Comparison of ENCODE assay signal across 8 cellular contexts in genomic region chrX:71541546-71542022, GRCh38. TPM values are rescaled to one million over a fixed set of nuclear protein-coding genes. Genes with fewer than 3 reads are reported as not detected.
DNase-seq lines count a peak whose midpoint lies in the region; ATAC-seq and TF ChIP-seq lines count a peak whose summit lies in the region.

No MANE protein-coding gene starts in this region.

- H3F3A ChIP-seq in PC-3 (ENCODE audit: low read length, unreplicated experiment), result peaks cover 17% of the 10 kb centered on the region

- peaks cover 82% of the 10 kb centered on the region for H3K36me3 ChIP-seq in DND-41 (ENCODE audit: insufficient read depth, low read length)
- H3K36me3 ChIP-seq in PC-3 (ENCODE audit: low read depth, low read length), result peaks cover 49% of the 10 kb centered on the region

- H3K9ac ChIP-seq in DND-41 (ENCODE audit: low read depth, low read length) (peak overlapping the region; percentile 23), PC-3 (ENCODE audit: low read length) (no peak overlapping the region)

- H3K27me3 ChIP-seq in DND-41 (ENCODE audit: insufficient read depth, low read length, poor library complexity) (no peaks in the 10 kb centered on the region), PC-3 (ENCODE audit: low read length) (no peaks in the 10 kb centered on the region)

- ATAC-seq in DND-41 (ENCODE audit: insufficient read depth, low read depth), result peak; percentile 60
- peak; percentile 18 for ATAC-seq in GM21825 (IDR thresholded peaks at IDR 0.05; ENCODE audit: unreplicated experiment)
- ATAC-seq in PC-3, result peak; percentile 37
- no peak for ATAC-seq in left ventricle myocardium superior

- H3K79me2 ChIP-seq in DND-41 (ENCODE audit: insufficient read depth, low read length) (peaks cover 100% of the 10 kb centered on the region), PC-3 (ENCODE audit: low read length) (peaks cover 93% of the 10 kb centered on the region)

- peaks cover 75% of the 10 kb centered on the region for H4K20me1 ChIP-seq in DND-41 (ENCODE audit: insufficient read depth, low read length)
- peaks cover 89% of the 10 kb centered on the region for H4K20me1 ChIP-seq in PC-3 (ENCODE audit: low read length)

- no TSS peak for BruUV-seq in PC-3 (replicated peaks; lab: Mats Ljungman, UMichigan)

- CTCF ChIA-PET in PC-3 (lab: Charles Lee), result no interaction called here

- H3K27ac ChIP-seq in DND-41 (ENCODE audit: low read length) (peak overlapping the region; percentile 66), PC-3 (ENCODE audit: low read length) (peak overlapping the region; percentile 87)

- H3K9me3 ChIP-seq in DND-41 (ENCODE audit: insufficient read depth, low read length, severe bottlenecking) (no peaks in the 10 kb centered on the region), PC-3 (ENCODE audit: low read length) (no peaks in the 10 kb centered on the region)

- H3K4me3 ChIP-seq in DND-41 (ENCODE audit: low read depth in 1 of 2, low read length in 2 of 2) (peak overlapping the region in 1 of 2 experiments; percentile 44; a peak in 2 of 4 replicates), PC-3 (ENCODE audit: low read length) (peak overlapping the region; percentile 47; the same call in 1 of the 2 replicates), epithelial cell of esophagus (ENCODE audit: low read length) (no peak overlapping the region)

- POLR2A ChIA-PET in PC-3 (lab: Charles Lee; ENCODE audit: unreplicated experiment), result no interaction called here

- H3K4me2 ChIP-seq in DND-41 (ENCODE audit: insufficient read depth, low read length), result peak overlapping the region; percentile 92
- H3K4me2 ChIP-seq in PC-3 (ENCODE audit: low read length), result peak overlapping the region; percentile 78

- intact Hi-C loops in PC-3 (cut with micrococcal nuclease), result no loop called here
- intact Hi-C loops in left ventricle myocardium superior (cut with micrococcal nuclease), result no loop called here

- H3K4me1 ChIP-seq in DND-41 (ENCODE audit: insufficient read depth, low read length) (peaks cover 54% of the 10 kb centered on the region), PC-3 (ENCODE audit: insufficient read depth, low read length) (peaks cover 60% of the 10 kb centered on the region)

- DNase-seq in DND-41, result peak; percentile 27
- DNase-seq in PC-3, result peak; percentile 46
- peak; percentile 59 for DNase-seq in epithelial cell of esophagus (ENCODE audit: low read depth)
- no peak for DNase-seq in cerebellar cortex (ENCODE audit: low spot score)
- no peak for DNase-seq in left ventricle myocardium superior
- DNase-seq in cerebellar nuclear complex (lab: John Stamatoyannopoulos, UW), result no peak
- DNase-seq in medulla oblongata (ENCODE audit: extremely low spot score), result no peak

- TF ChIP-seq CTCF in DND-41 (IDR thresholded peaks at IDR 0.05; ENCODE audit: borderline replicate concordance, extremely low read depth, low read length, poor library complexity, severe bottlenecking), result no peak
- no peak for TF ChIP-seq CTCF in PC-3 (conservative IDR thresholded peaks at IDR 0.05; ENCODE audit: low read depth, low read length)
- TF ChIP-seq CTCF in epithelial cell of esophagus (IDR thresholded peaks at IDR 0.05; ENCODE audit: insufficient read depth, low read depth, low read length, missing control alignments), result no peak

- no peak overlapping the region for H2AFZ ChIP-seq in DND-41 (ENCODE audit: low read depth, low read length)
- no peak overlapping the region for H2AFZ ChIP-seq in PC-3 (ENCODE audit: low read length)

- no peaks in the 10 kb centered on the region for H3K9me2 ChIP-seq in PC-3 (replicated peaks; ENCODE audit: low read length)

RNA-seq across cellular contexts. Expression of gene OGT, which starts 8.7 kb away (rescaled TPM):
- total RNA-seq in PC-3 (2014; rRNA removed), result 94.2 and 99.8 TPM in 2 replicates
- 96.4 TPM for total RNA-seq in left ventricle myocardium superior

RNA-seq across cellular contexts. Expression of gene GCNA, which starts 36.7 kb away (rescaled TPM):
- 1.6 and 2.9 TPM in 2 replicates for total RNA-seq in PC-3 (2014; rRNA removed)
- 1.5 TPM for total RNA-seq in left ventricle myocardium superior

Comparison
In these comparisons a context has a peak if more than half of its experiments do, and no peak if none do; other contexts are left out.
1. DNase-seq: peak in DND-41 (single experiment), PC-3 (single experiment) and epithelial cell of esophagus (single experiment); none in cerebellar cortex (single experiment), left ventricle myocardium superior (single experiment), cerebellar nuclear complex (0 of 2) and medulla oblongata (single experiment).